Comparison of ENCODE assay signal across 10 cellular contexts in the genomic region with DNA sequence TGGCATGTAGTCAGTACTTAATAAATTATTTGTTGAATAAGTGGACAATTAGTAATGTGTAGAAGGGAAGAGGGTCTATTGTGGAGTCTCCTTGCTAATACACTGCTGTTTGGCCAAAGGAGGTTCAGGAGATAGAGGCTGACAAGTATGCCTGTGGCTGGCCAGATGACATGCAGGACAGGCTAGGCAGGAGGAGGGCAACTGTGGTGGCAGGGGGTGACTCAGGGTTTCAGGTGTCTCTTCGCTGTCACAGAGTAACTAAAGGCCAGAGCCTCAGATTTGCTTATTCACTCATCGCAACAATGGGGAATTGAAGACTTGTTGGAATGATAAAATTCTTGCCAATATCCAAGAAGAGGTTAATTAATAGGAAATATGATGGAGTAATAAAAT. TPM values are rescaled to one million over a fixed set of nuclear protein-coding genes. Genes with fewer than 3 reads are reported as not detected.
DNase-seq lines count a peak whose midpoint lies in the region; ATAC-seq and TF ChIP-seq lines count a peak whose summit lies in the region.
"Had no signal": no experiment of that assay in that cellular context is flagged by ENCODE, and none has a peak within 500 bp of the region (broad histone marks: within the 10 kb centered on the region; RNA-seq: fewer than 3 reads in every experiment).

No MANE protein-coding gene starts in this region.

- no peaks in the 10 kb centered on the region for H3K27me3 ChIP-seq in right atrium auricular region

- no peak for DNase-seq in Right ventricle myocardium inferior (ENCODE audit: missing footprints)
- no peak for DNase-seq in right atrium auricular region (ENCODE audit: low spot score)
- DNase-seq in iPS-NIHi7 (ENCODE audit: extremely low spot score) = peak; percentile 29
- no peak for DNase-seq in type B pancreatic cell (ENCODE audit: extremely low spot score, unreplicated experiment)
- no peak for DNase-seq in A172 (ENCODE audit: low spot score)
- no peak for DNase-seq in G401 (ENCODE audit: low spot score)
- DNase-seq: cortex of kidney, right cardiac atrium had no signal

- peaks cover 0 to 43% of the 10 kb centered on the region in 2 donors for H3K4me1 ChIP-seq in right atrium auricular region

- TF ChIP-seq CTCF in right atrium auricular region (IDR thresholded peaks at IDR 0.05) = no peak
- TF ChIP-seq CTCF in VCaP (conservative IDR thresholded peaks at IDR 0.05) = no peak
- TF ChIP-seq CTCF in type B pancreatic cell (conservative IDR thresholded peaks at IDR 0.05) = no peak

- in situ Hi-C loops in G401 (cut with HindIII; ENCODE audit: low sequenced_read_pairs) = no loop called here

- H3K9me3 ChIP-seq in right atrium auricular region = no peaks in the 10 kb centered on the region

- H3K36me3 ChIP-seq in right atrium auricular region = peaks cover 33% of the 10 kb centered on the region

- H3K4me3 Mint-ChIP-seq in type B pancreatic cell = peak overlapping the region; percentile 5

- no peak overlapping the region for H3K4me3 ChIP-seq in right atrium auricular region

- peaks cover 22% of the 10 kb centered on the region for H3K36me3 Mint-ChIP-seq in type B pancreatic cell

- ATAC-seq in Right ventricle myocardium inferior = peak; percentile 40
- ATAC-seq in HG02981 (IDR thresholded peaks at IDR 0.05; ENCODE audit: unreplicated experiment) = no peak

- intact Hi-C loops in Right ventricle myocardium inferior (cut with DNase I) = no loop called here

- peak overlapping the region; percentile 96 for H3K27ac Mint-ChIP-seq in type B pancreatic cell

- no peaks in the 10 kb centered on the region for H3K27me3 Mint-ChIP-seq in type B pancreatic cell

- peak overlapping the region in 1 of 2 donors; percentile 12 for H3K27ac ChIP-seq in right atrium auricular region
- H3K27ac ChIP-seq in VCaP = peak overlapping the region; percentile 93

- H3K9me3 Mint-ChIP-seq in type B pancreatic cell = no peaks in the 10 kb centered on the region

- peaks cover 50% of the 10 kb centered on the region for H3K4me1 Mint-ChIP-seq in type B pancreatic cell (ENCODE audit: unreplicated experiment)

RNA-seq across cellular contexts. Expression of gene THRAP3, which starts 33.1 kb away (rescaled TPM):
- total RNA-seq in Right ventricle myocardium inferior (60.1 TPM), right atrium auricular region (10 to 100 TPM; 64.3 to 66.4 TPM), type B pancreatic cell (ENCODE audit: low replicate concordance) (122 and 135 TPM in 2 replicates)
- total RNA-seq in A172 (2014; rRNA removed; shearing (Covaris generic)) = 50.0 and 53.5 TPM in 2 replicates
- total RNA-seq in G401 (2014; rRNA removed; shearing (Covaris generic)) = 83.5 and 115 TPM in 2 replicates

RNA-seq across cellular contexts. Expression of gene SH3D21, which starts 48.8 kb away (rescaled TPM):
- total RNA-seq in Right ventricle myocardium inferior = 1.6 TPM
- total RNA-seq in right atrium auricular region = 1 to 10 TPM; 1.2 to 1.4 TPM
- 15.7 and 32.5 TPM in 2 replicates for total RNA-seq in type B pancreatic cell (ENCODE audit: low replicate concordance)
- total RNA-seq in A172 (2014; rRNA removed; shearing (Covaris generic)) = 0.98 TPM in 1 of 2 replicates, not detected in the other
- total RNA-seq in G401 (2014; rRNA removed; shearing (Covaris generic)) = 1.9 and 4.1 TPM in 2 replicates
